2 cellular contexts compared by ENCODE assay signal in the genomic region with DNA sequence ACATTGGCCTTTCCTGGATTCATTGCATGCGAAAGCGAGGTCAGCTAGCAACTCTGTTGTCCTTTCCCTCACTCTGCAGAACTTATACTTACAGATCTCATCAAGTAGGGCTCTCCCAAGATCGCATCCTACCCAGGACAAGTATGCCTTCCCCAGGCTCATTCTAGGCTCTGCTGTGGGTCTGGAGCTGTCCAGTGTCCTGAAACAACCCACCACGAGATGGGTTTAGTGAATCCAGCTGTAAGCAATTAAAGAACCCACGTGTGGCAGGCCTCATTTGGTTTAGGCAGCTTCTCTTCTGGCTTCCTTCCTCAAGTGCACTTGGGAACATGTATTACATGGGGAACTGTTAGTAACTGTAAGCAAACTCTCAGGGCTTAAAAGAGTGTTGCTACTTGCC.
TF ChIP-seq lines count a peak whose summit lies in the region.

No MANE protein-coding gene starts in this region.

TF ChIP-seq in SK-N-SH, 30 proteins besides CTCF, POLR2A, EP300 and RAD21:
- TF ChIP-seq, protein P1, sequence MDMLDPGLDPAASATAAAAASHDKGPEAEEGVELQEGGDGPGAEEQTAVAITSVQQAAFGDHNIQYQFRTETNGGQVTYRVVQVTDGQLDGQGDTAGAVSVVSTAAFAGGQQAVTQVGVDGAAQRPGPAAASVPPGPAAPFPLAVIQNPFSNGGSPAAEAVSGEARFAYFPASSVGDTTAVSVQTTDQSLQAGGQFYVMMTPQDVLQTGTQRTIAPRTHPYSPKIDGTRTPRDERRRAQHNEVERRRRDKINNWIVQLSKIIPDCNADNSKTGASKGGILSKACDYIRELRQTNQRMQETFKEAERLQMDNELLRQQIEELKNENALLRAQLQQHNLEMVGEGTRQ (IDR thresholded peaks at IDR 0.05; ENCODE audit: borderline replicate concordance, low read depth, low read length), result no peak
- TF ChIP-seq, protein P2, sequence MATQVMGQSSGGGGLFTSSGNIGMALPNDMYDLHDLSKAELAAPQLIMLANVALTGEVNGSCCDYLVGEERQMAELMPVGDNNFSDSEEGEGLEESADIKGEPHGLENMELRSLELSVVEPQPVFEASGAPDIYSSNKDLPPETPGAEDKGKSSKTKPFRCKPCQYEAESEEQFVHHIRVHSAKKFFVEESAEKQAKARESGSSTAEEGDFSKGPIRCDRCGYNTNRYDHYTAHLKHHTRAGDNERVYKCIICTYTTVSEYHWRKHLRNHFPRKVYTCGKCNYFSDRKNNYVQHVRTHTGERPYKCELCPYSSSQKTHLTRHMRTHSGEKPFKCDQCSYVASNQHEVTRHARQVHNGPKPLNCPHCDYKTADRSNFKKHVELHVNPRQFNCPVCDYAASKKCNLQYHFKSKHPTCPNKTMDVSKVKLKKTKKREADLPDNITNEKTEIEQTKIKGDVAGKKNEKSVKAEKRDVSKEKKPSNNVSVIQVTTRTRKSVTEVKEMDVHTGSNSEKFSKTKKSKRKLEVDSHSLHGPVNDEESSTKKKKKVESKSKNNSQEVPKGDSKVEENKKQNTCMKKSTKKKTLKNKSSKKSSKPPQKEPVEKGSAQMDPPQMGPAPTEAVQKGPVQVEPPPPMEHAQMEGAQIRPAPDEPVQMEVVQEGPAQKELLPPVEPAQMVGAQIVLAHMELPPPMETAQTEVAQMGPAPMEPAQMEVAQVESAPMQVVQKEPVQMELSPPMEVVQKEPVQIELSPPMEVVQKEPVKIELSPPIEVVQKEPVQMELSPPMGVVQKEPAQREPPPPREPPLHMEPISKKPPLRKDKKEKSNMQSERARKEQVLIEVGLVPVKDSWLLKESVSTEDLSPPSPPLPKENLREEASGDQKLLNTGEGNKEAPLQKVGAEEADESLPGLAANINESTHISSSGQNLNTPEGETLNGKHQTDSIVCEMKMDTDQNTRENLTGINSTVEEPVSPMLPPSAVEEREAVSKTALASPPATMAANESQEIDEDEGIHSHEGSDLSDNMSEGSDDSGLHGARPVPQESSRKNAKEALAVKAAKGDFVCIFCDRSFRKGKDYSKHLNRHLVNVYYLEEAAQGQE (IDR thresholded peaks at IDR 0.05; ENCODE audit: low read depth, low read length), result 0 out of 2 replicates have a peak, but pooled peaks have one; percentile 12
- no peak for TF ChIP-seq SMC3 (IDR thresholded peaks at IDR 0.05; ENCODE audit: low read depth, low read length)

TF ChIP-seq in SK-N-SH treated with all-trans-retinoic acid at 6 μM for 48 hours, 23 proteins besides CTCF, POLR2A, EP300 and RAD21:
- TF ChIP-seq, protein P3, sequence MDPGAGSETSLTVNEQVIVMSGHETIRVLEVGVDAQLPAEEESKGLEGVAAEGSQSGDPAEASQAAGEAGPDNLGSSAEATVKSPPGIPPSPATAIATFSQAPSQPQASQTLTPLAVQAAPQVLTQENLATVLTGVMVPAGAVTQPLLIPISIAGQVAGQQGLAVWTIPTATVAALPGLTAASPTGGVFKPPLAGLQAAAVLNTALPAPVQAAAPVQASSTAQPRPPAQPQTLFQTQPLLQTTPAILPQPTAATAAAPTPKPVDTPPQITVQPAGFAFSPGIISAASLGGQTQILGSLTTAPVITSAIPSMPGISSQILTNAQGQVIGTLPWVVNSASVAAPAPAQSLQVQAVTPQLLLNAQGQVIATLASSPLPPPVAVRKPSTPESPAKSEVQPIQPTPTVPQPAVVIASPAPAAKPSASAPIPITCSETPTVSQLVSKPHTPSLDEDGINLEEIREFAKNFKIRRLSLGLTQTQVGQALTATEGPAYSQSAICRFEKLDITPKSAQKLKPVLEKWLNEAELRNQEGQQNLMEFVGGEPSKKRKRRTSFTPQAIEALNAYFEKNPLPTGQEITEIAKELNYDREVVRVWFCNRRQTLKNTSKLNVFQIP (CRISPR knock-in tag; IDR thresholded peaks at IDR 0.05; ENCODE audit: borderline replicate concordance, low read depth), result no peak
- TF ChIP-seq TOX (CRISPR knock-in tag; IDR thresholded peaks at IDR 0.05; ENCODE audit: borderline replicate concordance), result no peak
- TF ChIP-seq ZFP30 (CRISPR knock-in tag; IDR thresholded peaks at IDR 0.05), result no peak
- TF ChIP-seq, protein P4, sequence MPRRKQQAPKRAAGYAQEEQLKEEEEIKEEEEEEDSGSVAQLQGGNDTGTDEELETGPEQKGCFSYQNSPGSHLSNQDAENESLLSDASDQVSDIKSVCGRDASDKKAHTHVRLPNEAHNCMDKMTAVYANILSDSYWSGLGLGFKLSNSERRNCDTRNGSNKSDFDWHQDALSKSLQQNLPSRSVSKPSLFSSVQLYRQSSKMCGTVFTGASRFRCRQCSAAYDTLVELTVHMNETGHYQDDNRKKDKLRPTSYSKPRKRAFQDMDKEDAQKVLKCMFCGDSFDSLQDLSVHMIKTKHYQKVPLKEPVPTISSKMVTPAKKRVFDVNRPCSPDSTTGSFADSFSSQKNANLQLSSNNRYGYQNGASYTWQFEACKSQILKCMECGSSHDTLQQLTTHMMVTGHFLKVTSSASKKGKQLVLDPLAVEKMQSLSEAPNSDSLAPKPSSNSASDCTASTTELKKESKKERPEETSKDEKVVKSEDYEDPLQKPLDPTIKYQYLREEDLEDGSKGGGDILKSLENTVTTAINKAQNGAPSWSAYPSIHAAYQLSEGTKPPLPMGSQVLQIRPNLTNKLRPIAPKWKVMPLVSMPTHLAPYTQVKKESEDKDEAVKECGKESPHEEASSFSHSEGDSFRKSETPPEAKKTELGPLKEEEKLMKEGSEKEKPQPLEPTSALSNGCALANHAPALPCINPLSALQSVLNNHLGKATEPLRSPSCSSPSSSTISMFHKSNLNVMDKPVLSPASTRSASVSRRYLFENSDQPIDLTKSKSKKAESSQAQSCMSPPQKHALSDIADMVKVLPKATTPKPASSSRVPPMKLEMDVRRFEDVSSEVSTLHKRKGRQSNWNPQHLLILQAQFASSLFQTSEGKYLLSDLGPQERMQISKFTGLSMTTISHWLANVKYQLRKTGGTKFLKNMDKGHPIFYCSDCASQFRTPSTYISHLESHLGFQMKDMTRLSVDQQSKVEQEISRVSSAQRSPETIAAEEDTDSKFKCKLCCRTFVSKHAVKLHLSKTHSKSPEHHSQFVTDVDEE (CRISPR knock-in tag; IDR thresholded peaks at IDR 0.05), result no peak
- TF ChIP-seq ESRRG (CRISPR knock-in tag; IDR thresholded peaks at IDR 0.05), result no peak
- TF ChIP-seq ZC3H10 (CRISPR knock-in tag; IDR thresholded peaks at IDR 0.05), result no peak
- no peak for TF ChIP-seq PPARA (CRISPR knock-in tag; IDR thresholded peaks at IDR 0.05; ENCODE audit: borderline replicate concordance)
- TF ChIP-seq ISL1 (CRISPR knock-in tag; IDR thresholded peaks at IDR 0.05), result no peak
- no peak for TF ChIP-seq TCF4 (CRISPR knock-in tag; IDR thresholded peaks at IDR 0.05; ENCODE audit: borderline replicate concordance)
- TF ChIP-seq CSDC2 (CRISPR knock-in tag; IDR thresholded peaks at IDR 0.05), result no peak
